ENCODE assay signal across 15 cellular contexts in genomic region chr16:2981899-2982250, GRCh38. TPM values are rescaled to one million over a fixed set of nuclear protein-coding genes. Genes with fewer than 3 reads are reported as not detected.
DNase-seq lines count a peak whose midpoint lies in the region; ATAC-seq and TF ChIP-seq lines count a peak whose summit lies in the region.
"Had no signal": no experiment of that assay in that cellular context is flagged by ENCODE, and none has a peak within 500 bp of the region (broad histone marks: within the 10 kb centered on the region; RNA-seq: fewer than 3 reads in every experiment).

No MANE protein-coding gene starts in this region.

- no peaks in the 10 kb centered on the region for H3K79me1 ChIP-seq in H9 (ENCODE audit: insufficient read depth, low read depth, low read length, poor library complexity, severe bottlenecking)

- peaks cover 9% of the 10 kb centered on the region for H3K23me2 ChIP-seq in H9 (ENCODE audit: insufficient read length, low read depth, low read length, poor library complexity, severe bottlenecking)

- TF ChIP-seq EP300 in transverse colon (IDR thresholded peaks at IDR 0.05; ENCODE audit: low read depth): no peak

- H3K79me2 ChIP-seq in H9 (ENCODE audit: insufficient read depth, low read length): no peaks in the 10 kb centered on the region; the same call in 1 of the 2 replicates

- CTCF ChIA-PET in activated CD8-positive, alpha-beta T cell treated with anti-CD3 and anti-CD28 coated beads, Interleukin-2, amount 10 ng/mL, durations not matched to agents 7 days and 5 days (lab: Charles Lee): interaction anchor here (1.4 to 3.9 kb wide), 2 partner anchors 12 to 55 kb away, joined by 4 to 16 read pairs; partner anchors contain the start of gene PAQR4

- in situ Hi-C loops in transverse colon (cut with MboI; ENCODE audit: low pct_ligation_motif_present in 1 of 4, low pct_unique_long_range_greater_than_20kb in 1 of 4, low sequenced_read_pairs in 3 of 4): no loop called here

- intact Hi-C loops in transverse colon (cut with DNase I; ENCODE audit: low total_unique reads): loop anchor here (5.0 kb wide), 1 partner anchor 715 kb away; the partner anchor contains the start of gene RNPS1
- intact Hi-C loops in ascending aorta (cut with DNase I): loop anchor here (5.0 kb wide), 1 partner anchor 70 kb away; the partner anchor contains the start of gene FLYWCH1
- intact Hi-C loops in left cardiac atrium (cut with DNase I): no loop called here

- H3K4me3 Mint-ChIP-seq in H9: peak overlapping the region; percentile 87 to 90
- peak overlapping the region; percentile 87 for H3K4me3 Mint-ChIP-seq in activated CD8-positive, alpha-beta T cell treated with anti-CD3 and anti-CD28 coated beads, Interleukin-2, amount 10 ng/mL, durations not matched to agents 7 days and 5 days

- TF ChIP-seq POLR2A in transverse colon (IDR thresholded peaks at IDR 0.05): no peak

- no peak for TF ChIP-seq CTCF in H9 (conservative IDR thresholded peaks at IDR 0.05)
- no peak for TF ChIP-seq CTCF in transverse colon (IDR thresholded peaks at IDR 0.05)
- TF ChIP-seq CTCF in ascending aorta (IDR thresholded peaks at IDR 0.05): no peak

- peak overlapping the region in 10 of 11 experiments; percentile 89 to 99 (median 96); a peak in 17 of 22 replicates for H3K4me2 ChIP-seq in BLaER1 treated with 17β-estradiol and CSF1 and Interleukin-3, amounts not matched to agents 10 nM and 100 nM
- H3K4me2 ChIP-seq in H9 (ENCODE audit: insufficient read depth, insufficient read length, low read length): peak overlapping the region; percentile 28

- H4K8ac ChIP-seq in H9 (replicated peaks; ENCODE audit: insufficient read length, low read depth, low read length): no peak overlapping the region

- POLR2A ChIA-PET in activated CD8-positive, alpha-beta T cell treated with anti-CD3 and anti-CD28 coated beads, Interleukin-2, amount 10 ng/mL, durations not matched to agents 7 days and 5 days (lab: Charles Lee): interaction anchor here (2.2 kb wide), 1 partner anchor 10 kb away, joined by 13 read pairs; no protein-coding TSS in a partner anchor

- H2AFZ ChIP-seq in H9 (ENCODE audit: low read length): no peak overlapping the region

- H3K4me1 ChIP-seq in BLaER1 treated with 17β-estradiol and CSF1 and Interleukin-3, amounts not matched to agents 10 nM and 100 nM: peaks cover 30 to 74% (median 71%) of the 10 kb centered on the region in 10 experiments
- H3K4me1 ChIP-seq in H9 (ENCODE audit: insufficient read depth, low read length): no peaks in the 10 kb centered on the region
- H3K4me1 ChIP-seq in transverse colon: peaks cover 4 to 36% (median 26%) of the 10 kb centered on the region in 4 donors
- H3K4me1 ChIP-seq in ascending aorta: peaks cover 10 to 15% of the 10 kb centered on the region in 2 donors

- H3K4ac ChIP-seq in H9 (ENCODE audit: low read depth, low read length): no peak overlapping the region

- peaks cover 0 to 19% (median 14%) of the 10 kb centered on the region in 11 experiments; a peak in 16 of 22 replicates for H4K20me1 ChIP-seq in BLaER1 treated with 17β-estradiol and CSF1 and Interleukin-3, amounts not matched to agents 10 nM and 100 nM
- no peaks in the 10 kb centered on the region for H4K20me1 ChIP-seq in H9 (ENCODE audit: control insufficient read depth, insufficient read depth, insufficient read length)

- no peak overlapping the region for H3K23ac ChIP-seq in H9 (ENCODE audit: insufficient read length, low read depth, low read length)

- 0 out of 22 replicates have a peak, but pooled peaks cover 0 to 3% (median 0%) of the 10 kb centered on the region in 11 experiments for H3K27me3 ChIP-seq in BLaER1 treated with 17β-estradiol and CSF1 and Interleukin-3, amounts not matched to agents 10 nM and 100 nM
- H3K27me3 ChIP-seq in H9 (ENCODE audit: insufficient read depth, low read length) (no peaks in the 10 kb centered on the region), transverse colon (peaks cover 8% of the 10 kb centered on the region), ascending aorta (no peaks in the 10 kb centered on the region)
- H3K27me3 ChIP-seq: vagina had no signal

- no peak overlapping the region for H4K91ac ChIP-seq in H9 (ENCODE audit: insufficient read length, low read depth, low read length)

- DNase-seq in H9 (no peak), left kidney (ENCODE audit: low read depth, low spot score) (peak; percentile 34), transverse colon (no peak), ascending aorta (ENCODE audit: low spot score in 2 of 2) (no peak), activated gamma-delta T cell (lab: John Stamatoyannopoulos, UW) (no peak), left cardiac atrium (no peak)
- DNase-seq in activated CD8-positive, alpha-beta T cell treated with anti-CD3 and anti-CD28 coated beads, Interleukin-2, amount 10 ng/mL, durations not matched to agents 7 days and 5 days: no peak
- DNase-seq: activated CD4-positive, CD25-positive, alpha-beta regulatory T cell; KG1; NCI-H2171; Right ventricle myocardium superior had no signal

- peaks cover 26 to 31% of the 10 kb centered on the region in 2 experiments for H3K4me1 Mint-ChIP-seq in H9
- H3K4me1 Mint-ChIP-seq in activated CD8-positive, alpha-beta T cell treated with anti-CD3 and anti-CD28 coated beads, Interleukin-2, amount 10 ng/mL, durations not matched to agents 7 days and 5 days (ENCODE audit: low read depth): peaks cover 44% of the 10 kb centered on the region

- H2BK5ac ChIP-seq in H9 (ENCODE audit: insufficient read length, low read length): no peak overlapping the region

- no CpG with 5 or more reads among the region's 4 CpGs for WGBS in H9 (ENCODE audit: extremely low coverage, insufficient read length, low lambda C conversion rate)
- WGBS in transverse colon (ENCODE audit: low coverage in 1 of 2), 2 donors: 41 to 79% methylated on average over 2 to 4 of the region's 4 CpGs

- no peak overlapping the region for H4K5ac ChIP-seq in H9 (ENCODE audit: insufficient read length, low read depth, low read length)

- H3K27ac ChIP-seq in BLaER1 treated with 17β-estradiol and CSF1 and Interleukin-3, amounts not matched to agents 10 nM and 100 nM: no peak overlapping the region; a peak in 1 of 22 replicates
- H3K27ac ChIP-seq in H9 (ENCODE audit: insufficient read length, low read depth, low read length): no peak overlapping the region
- no peak overlapping the region for H3K27ac ChIP-seq in transverse colon
- H3K27ac ChIP-seq in ascending aorta: no peak overlapping the region
- H3K27ac ChIP-seq: vagina had no signal

- no peak overlapping the region for H3K18ac ChIP-seq in H9 (ENCODE audit: insufficient read length, low read depth, low read length)

- H3K4me3 ChIP-seq in BLaER1 treated with 17β-estradiol and CSF1 and Interleukin-3, amounts not matched to agents 10 nM and 100 nM: no peak overlapping the region
- H3K4me3 ChIP-seq in transverse colon (no peak overlapping the region), ascending aorta (no peak overlapping the region)

- H2AK5ac ChIP-seq in H9 (ENCODE audit: insufficient read length, low read length): no peak overlapping the region

- no peak overlapping the region for H3K14ac ChIP-seq in H9 (ENCODE audit: insufficient read depth, low read length)

- H3K9me3 ChIP-seq in BLaER1 treated with 17β-estradiol and CSF1 and Interleukin-3, amounts not matched to agents 10 nM and 100 nM (replicated peaks in 1 of 11): no peaks in the 10 kb centered on the region
- H3K9me3 ChIP-seq in H9 (ENCODE audit: control insufficient read depth, low read depth, low read length): no peaks in the 10 kb centered on the region
- H3K9me3 ChIP-seq in transverse colon: no peaks in the 10 kb centered on the region
- no peaks in the 10 kb centered on the region for H3K9me3 ChIP-seq in ascending aorta
- H3K9me3 ChIP-seq: vagina had no signal

- no peak for ATAC-seq in activated CD8-positive, alpha-beta T cell treated with anti-CD3 and anti-CD28 coated beads, Interleukin-2, amount 10 ng/mL, durations not matched to agents 7 days and 5 days
- no peak for ATAC-seq in left cardiac atrium

- H3K27me3 Mint-ChIP-seq in H9 (ENCODE audit: low read depth): peaks cover 6% of the 10 kb centered on the region
- no peaks in the 10 kb centered on the region for H3K27me3 Mint-ChIP-seq in activated CD8-positive, alpha-beta T cell treated with anti-CD3 and anti-CD28 coated beads, Interleukin-2, amount 10 ng/mL, durations not matched to agents 7 days and 5 days (ENCODE audit: low read depth)

- H3K9me3 Mint-ChIP-seq in H9: no peaks in the 10 kb centered on the region
- no peaks in the 10 kb centered on the region for H3K9me3 Mint-ChIP-seq in activated CD8-positive, alpha-beta T cell treated with anti-CD3 and anti-CD28 coated beads, Interleukin-2, amount 10 ng/mL, durations not matched to agents 7 days and 5 days (ENCODE audit: insufficient read depth)

- no peak overlapping the region for H2BK15ac ChIP-seq in H9 (ENCODE audit: low read depth, low read length)

- peaks cover 0 to 19% (median 14%) of the 10 kb centered on the region in 11 experiments; a peak in 10 of 22 replicates for H3K36me3 ChIP-seq in BLaER1 treated with 17β-estradiol and CSF1 and Interleukin-3, amounts not matched to agents 10 nM and 100 nM
- H3K36me3 ChIP-seq in transverse colon: no peaks in the 10 kb centered on the region
- no peaks in the 10 kb centered on the region for H3K36me3 ChIP-seq in ascending aorta
- H3K36me3 ChIP-seq: vagina had no signal

- no peak overlapping the region for H2BK12ac ChIP-seq in H9 (ENCODE audit: insufficient read length, low read depth, low read length)

- H3K36me3 Mint-ChIP-seq in H9 (ENCODE audit: insufficient read depth in 1 of 3, low read depth in 3 of 3): peaks cover 6 to 16% (median 12%) of the 10 kb centered on the region in 3 experiments; a peak in 6 of 7 replicates
- peaks cover 19% of the 10 kb centered on the region for H3K36me3 Mint-ChIP-seq in activated CD8-positive, alpha-beta T cell treated with anti-CD3 and anti-CD28 coated beads, Interleukin-2, amount 10 ng/mL, durations not matched to agents 7 days and 5 days (ENCODE audit: low read depth)

- H3T11ph ChIP-seq in H9 (ENCODE audit: low read length): no peak overlapping the region

- H3K9ac ChIP-seq in BLaER1 treated with 17β-estradiol and CSF1 and Interleukin-3, amounts not matched to agents 10 nM and 100 nM: peak overlapping the region in 5 of 11 experiments; percentile 22 to 95 (median 91); a peak in 8 of 22 replicates
- H3K9ac ChIP-seq in H9 (ENCODE audit: extremely low read depth, insufficient read length, low read length): no peak overlapping the region

- H3K56ac ChIP-seq in H9 (ENCODE audit: insufficient read length, low read depth, low read length): no peak overlapping the region

- peak overlapping the region; percentile 90 to 99 (median 91) for H3K27ac Mint-ChIP-seq in H9
- peak overlapping the region; percentile 74 for H3K27ac Mint-ChIP-seq in activated CD8-positive, alpha-beta T cell treated with anti-CD3 and anti-CD28 coated beads, Interleukin-2, amount 10 ng/mL, durations not matched to agents 7 days and 5 days

- H2BK20ac ChIP-seq in H9 (ENCODE audit: low read depth, low read length, poor library complexity, severe bottlenecking): no peak overlapping the region

- no peak overlapping the region for H2BK120ac ChIP-seq in H9 (ENCODE audit: low read depth, low read length, poor library complexity, severe bottlenecking)

RNA-seq across cellular contexts. Expression of gene PKMYT1, which starts 1.6 kb away (rescaled TPM):
- 114 and 120 TPM in 2 replicates for total RNA-seq in H9 (2021)
- total RNA-seq in activated CD8-positive, alpha-beta T cell treated with anti-CD3 and anti-CD28 coated beads, Interleukin-2, amount 10 ng/mL, durations not matched to agents 7 days and 5 days: 100 to 1,000 TPM; 144 to 160 TPM
- total RNA-seq in transverse colon: 1 to 10 TPM in 2 of 4 donors, under 1 TPM in 1, not detected in 1; 0.55 to 3.6 (median 3.0) TPM
- total RNA-seq in ascending aorta: not detected
- total RNA-seq in left cardiac atrium: 1 to 10 TPM in 1 of 2 donors, under 1 TPM in 1; 0.97 to 2.9 TPM

RNA-seq across cellular contexts. Expression of gene PAQR4, which starts 12.7 kb away (rescaled TPM):
- total RNA-seq in H9 (2021) (32.1 and 33.3 TPM in 2 replicates), transverse colon (1 to 10 TPM in 3 of 4 donors, not detected in 1; 3.0 to 5.9 (median 4.4) TPM), ascending aorta (9.2 TPM), left cardiac atrium (10 to 100 TPM in 1 of 2 donors, 1 to 10 TPM in 1; 5.8 to 10.1 TPM)
- total RNA-seq in activated CD8-positive, alpha-beta T cell treated with anti-CD3 and anti-CD28 coated beads, Interleukin-2, amount 10 ng/mL, durations not matched to agents 7 days and 5 days: 10 to 100 TPM; 53.6 to 57.7 TPM

RNA-seq across cellular contexts. Expression of gene KREMEN2, which starts 17.8 kb away (rescaled TPM):
- 12.8 and 14.6 TPM in 2 replicates for total RNA-seq in H9 (2021)
- under 1 TPM in 1 of 2 experiments, not detected in 1; 0.18 TPM for total RNA-seq in activated CD8-positive, alpha-beta T cell treated with anti-CD3 and anti-CD28 coated beads, Interleukin-2, amount 10 ng/mL, durations not matched to agents 7 days and 5 days
- total RNA-seq in transverse colon: 1 to 10 TPM in 2 of 4 donors, under 1 TPM in 1, not detected in 1; 0.79 to 3.2 (median 1.1) TPM
- not detected for total RNA-seq in ascending aorta
- not detected for total RNA-seq in left cardiac atrium
- total RNA-seq: Right ventricle myocardium superior, vagina had no signal

RNA-seq across cellular contexts. Expression of gene CLDN9, which starts 30.8 kb away (rescaled TPM):
- total RNA-seq in H9 (2021) (1.3 and 1.5 TPM in 2 replicates), transverse colon (1 to 10 TPM in 1 of 4 donors, under 1 TPM in 1, not detected in 2; 0.55 to 1.1 TPM), ascending aorta (not detected), left cardiac atrium (under 1 TPM; 0.24 TPM)
- total RNA-seq in activated CD8-positive, alpha-beta T cell treated with anti-CD3 and anti-CD28 coated beads, Interleukin-2, amount 10 ng/mL, durations not matched to agents 7 days and 5 days: under 1 TPM in 1 of 2 experiments, not detected in 1; 0.16 TPM
- total RNA-seq: H4, skeletal muscle tissue, vagina had no signal

RNA-seq across cellular contexts. Expression of gene CLDN6, which starts 36.1 kb away (rescaled TPM):
- total RNA-seq in H9 (2021): 743 and 757 TPM in 2 replicates
- not detected for total RNA-seq in activated CD8-positive, alpha-beta T cell treated with anti-CD3 and anti-CD28 coated beads, Interleukin-2, amount 10 ng/mL, durations not matched to agents 7 days and 5 days
- not detected for total RNA-seq in transverse colon
- total RNA-seq in ascending aorta: not detected
- total RNA-seq in left cardiac atrium: not detected
- total RNA-seq: Right ventricle myocardium superior, skeletal muscle tissue, vagina had no signal

Comparison
In these comparisons a context has a peak if more than half of its experiments do, and no peak if none do; other contexts are left out.
1. RNA of gene PKMYT1, which starts 1.6 kb away (total RNA-seq): 144 to 160 TPM in activated CD8-positive, alpha-beta T cell treated with anti-CD3 and anti-CD28 coated beads, Interleukin-2, amount 10 ng/mL, durations not matched to agents 7 days and 5 days and 114 to 120 TPM in H9; 0.55 to 3.6 TPM in transverse colon, 0.97 to 2.9 TPM in left cardiac atrium and not detected in ascending aorta (single experiment); every median in the first group is over 10 times any median in the second.
2. intact Hi-C loops: an anchor here in transverse colon (5.0 kb wide) and ascending aorta (5.0 kb wide); none called in left cardiac atrium.